12 cellular contexts compared by ENCODE assay signal in genomic region chr4:182880387-182881356, GRCh38. TPM values are rescaled to one million over a fixed set of nuclear protein-coding genes. Genes with fewer than 3 reads are reported as not detected.
DNase-seq lines count a peak whose midpoint lies in the region; ATAC-seq and TF ChIP-seq lines count a peak whose summit lies in the region.
"Had no signal": no experiment of that assay in that cellular context is flagged by ENCODE, and none has a peak within 500 bp of the region (broad histone marks: within the 10 kb centered on the region; RNA-seq: fewer than 3 reads in every experiment).

No MANE protein-coding gene starts in this region.

- no peak overlapping the region for H3K27ac Mint-ChIP-seq in GM23338

- H3K9me2 ChIP-seq in GM23338 (ENCODE audit: insufficient read depth): no peaks in the 10 kb centered on the region

- no peak overlapping the region for H2AFZ ChIP-seq in GM23338

- H3K4me3 Mint-ChIP-seq in GM23338: no peak overlapping the region

- no peaks in the 10 kb centered on the region for H3K4me1 ChIP-seq in GM23338 (ENCODE audit: insufficient read depth)
- peaks cover 0 to 36% of the 10 kb centered on the region in 2 donors for H3K4me1 ChIP-seq in adrenal gland (replicated peaks in 1 of 2)
- no peaks in the 10 kb centered on the region for H3K4me1 ChIP-seq in psoas muscle
- H3K4me1 ChIP-seq in Peyer's patch: no peaks in the 10 kb centered on the region

- no peaks in the 10 kb centered on the region for H4K20me1 ChIP-seq in GM23338 (replicated peaks; ENCODE audit: insufficient read depth)

- ATAC-seq in GM23338: peak; percentile 25
- ATAC-seq in psoas muscle: peak; percentile 63 to 81 (median 71)
- ATAC-seq in HG02588 (IDR thresholded peaks at IDR 0.05; ENCODE audit: unreplicated experiment): no peak
- ATAC-seq in GM21529 (IDR thresholded peaks at IDR 0.05; ENCODE audit: unreplicated experiment): no peak
- ATAC-seq in GM21825 (IDR thresholded peaks at IDR 0.05; ENCODE audit: unreplicated experiment): no peak
- ATAC-seq: mucosa of descending colon had no signal

- H3K36me3 Mint-ChIP-seq in GM23338 (ENCODE audit: low read depth): peaks cover 35% of the 10 kb centered on the region

- TF ChIP-seq CTCF in GM23338 (conservative IDR thresholded peaks at IDR 0.05; ENCODE audit: low read depth in 2 of 2): no peak
- TF ChIP-seq CTCF in adrenal gland (IDR thresholded peaks at IDR 0.05): no peak
- TF ChIP-seq CTCF in psoas muscle (IDR thresholded peaks at IDR 0.05): no peak
- no peak for TF ChIP-seq CTCF in Peyer's patch (IDR thresholded peaks at IDR 0.05)

- TF ChIP-seq POLR2A in adrenal gland (IDR thresholded peaks at IDR 0.05): no peak
- no peak for TF ChIP-seq POLR2A in Peyer's patch (IDR thresholded peaks at IDR 0.05)

- H3K4me3 ChIP-seq in GM23338 (no peak overlapping the region), adrenal gland (peak overlapping the region in 1 of 4 donors; percentile 28), psoas muscle (peak overlapping the region; percentile 15), Peyer's patch (no peak overlapping the region)
- H3K4me3 ChIP-seq: mucosa of descending colon had no signal

- no peak overlapping the region for H3K4me2 ChIP-seq in GM23338

- H3K4me1 Mint-ChIP-seq in GM23338: no peaks in the 10 kb centered on the region; the same call in 2 of the 3 replicates

- no peaks in the 10 kb centered on the region for H3K27me3 ChIP-seq in GM23338 (ENCODE audit: insufficient read depth)
- no peaks in the 10 kb centered on the region for H3K27me3 ChIP-seq in adrenal gland
- H3K27me3 ChIP-seq in psoas muscle (ENCODE audit: insufficient read depth in 3 of 3, low read length in 2 of 3): no peaks in the 10 kb centered on the region
- H3K27me3 ChIP-seq in Peyer's patch: no peaks in the 10 kb centered on the region

- no peak for DNase-seq in GM23338 (ENCODE audit: low spot score)
- DNase-seq in adrenal gland: peak; percentile 78 to 95 (median 93)
- DNase-seq in head of caudate nucleus: peak in 22 of 42 donors; percentile 16 to 66 (median 34)
- DNase-seq in psoas muscle: peak in 1 of 2 donors; percentile 41
- DNase-seq in Peyer's patch: no peak
- DNase-seq: mucosa of descending colon; NCI-H2029 treated with DMSO at 0.1 percent for 48 hours; stimulated activated naive CD4-positive, alpha-beta T cell; WERI-Rb-1 had no signal

- intact Hi-C loops in adrenal gland (cut with DNase I): no loop called here
- intact Hi-C loops in head of caudate nucleus (cut with DNase I): no loop called here
- intact Hi-C loops in psoas muscle (cut with DNase I): no loop called here

- peaks cover 11% of the 10 kb centered on the region for H3K9me3 Mint-ChIP-seq in GM23338

- no peaks in the 10 kb centered on the region for H3K79me2 ChIP-seq in GM23338 (replicated peaks; ENCODE audit: insufficient read depth)

- H3K9me3 ChIP-seq in adrenal gland (replicated peaks in 1 of 3): peaks cover 0 to 4% (median 0%) of the 10 kb centered on the region in 3 donors
- no peaks in the 10 kb centered on the region for H3K9me3 ChIP-seq in psoas muscle
- H3K9me3 ChIP-seq in Peyer's patch: peaks cover 0 to 5% (median 0%) of the 10 kb centered on the region in 4 donors

- WGBS in adrenal gland, 4 donors: 44 to 64% (median 50%) methylated on average over 19 to 26 of the region's 26 CpGs
- WGBS in psoas muscle, 3 donors: 35 to 40% (median 40%) methylated on average over 26 of the region's 26 CpGs

- H3K27ac ChIP-seq in GM23338 (ENCODE audit: low read depth): no peak overlapping the region
- H3K27ac ChIP-seq in adrenal gland: peak overlapping the region in 3 of 5 donors; percentile 6 to 73 (median 62)
- H3K27ac ChIP-seq in psoas muscle: no peak overlapping the region
- no peak overlapping the region for H3K27ac ChIP-seq in Peyer's patch
- H3K27ac ChIP-seq: WERI-Rb-1 had no signal

- H3K36me3 ChIP-seq in GM23338 (ENCODE audit: insufficient read depth) (no peaks in the 10 kb centered on the region), adrenal gland (replicated peaks in 1 of 2) (peaks cover 0 to 6% of the 10 kb centered on the region in 2 donors), psoas muscle (ENCODE audit: insufficient read depth in 1 of 2, low read depth in 1 of 2) (peaks cover 0 to 21% of the 10 kb centered on the region in 2 donors), Peyer's patch (no peaks in the 10 kb centered on the region)

- H3F3A ChIP-seq in GM23338 (replicated peaks; ENCODE audit: low read depth): no peaks in the 10 kb centered on the region

- H3K27me3 Mint-ChIP-seq in GM23338 (ENCODE audit: insufficient read depth, low read depth, poor library complexity): peaks cover 2% of the 10 kb centered on the region

TF ChIP-seq in GM23338, 12 proteins besides CTCF, POLR2A, EP300 and RAD21:
- no peak for TF ChIP-seq STAT1 (IDR thresholded peaks at IDR 0.05; ENCODE audit: unreplicated experiment)
- TF ChIP-seq NANOG (IDR thresholded peaks at IDR 0.05; ENCODE audit: borderline replicate concordance): no peak
- no peak for TF ChIP-seq ZNF331 (CRISPR knock-in tag; IDR thresholded peaks at IDR 0.05; ENCODE audit: low read depth)

RNA-seq across cellular contexts. Expression of gene DCTD, which starts 36.5 kb away (rescaled TPM):
- total RNA-seq in GM23338 (2014; rRNA removed; shearing (Covaris generic)): 39.3 and 45.2 TPM in 2 replicates
- 40.0 and 40.3 TPM in 2 replicates for polyA plus RNA-seq in GM23338 (2016; fragmentation: Nextera tagmentation; extraction: Ambion mirVana)
- total RNA-seq in adrenal gland: 100 to 1,000 TPM in 6 of 8 donors, 10 to 100 TPM in 2; 70.0 to 254 (median 126) TPM
- polyA plus RNA-seq in adrenal gland: 100 to 1,000 TPM in 2 of 3 donors, 10 to 100 TPM in 1; 54.5 to 164 (median 102) TPM
- total RNA-seq in psoas muscle: 10 to 100 TPM; 35.3 to 54.0 (median 47.0) TPM
- 10 to 100 TPM; 30.5 to 63.4 (median 56.9) TPM for polyA plus RNA-seq in psoas muscle
- total RNA-seq in Peyer's patch: 10 to 100 TPM; 21.7 to 42.1 (median 28.4) TPM

Comparison
In these comparisons a context has a peak if more than half of its experiments do, and no peak if none do; other contexts are left out.
1. ATAC-seq: peak in GM23338 (single experiment) and psoas muscle (4 of 4); none in HG02588 (single experiment), GM21529 (single experiment) and GM21825 (single experiment).
2. DNase-seq: peak in adrenal gland (7 of 7) and head of caudate nucleus (22 of 42); none in GM23338 (single experiment) and Peyer's patch (0 of 3).
3. H3K27ac ChIP-seq: peak in adrenal gland (3 of 5); none in GM23338 (single experiment), psoas muscle (single experiment) and Peyer's patch (0 of 4).